13 cellular contexts compared by ENCODE assay signal in genomic region chr2:234453216-234453615, GRCh38. TPM values are rescaled to one million over a fixed set of nuclear protein-coding genes. Genes with fewer than 3 reads are reported as not detected.
DNase-seq lines count a peak whose midpoint lies in the region; ATAC-seq and TF ChIP-seq lines count a peak whose summit lies in the region.
"Had no signal": no experiment of that assay in that cellular context is flagged by ENCODE, and none has a peak within 500 bp of the region (broad histone marks: within the 10 kb centered on the region; RNA-seq: fewer than 3 reads in every experiment).

No MANE protein-coding gene starts in this region.

- H3K27ac ChIP-seq in ascending aorta (no peak overlapping the region), endodermal cell (ENCODE audit: low read depth, low read length) (no peak overlapping the region)
- H3K27ac ChIP-seq: coronary artery, suprapubic skin had no signal

- intact Hi-C loops in ascending aorta (cut with DNase I) = no loop called here

- H3K9me3 ChIP-seq in ascending aorta (no peaks in the 10 kb centered on the region), endodermal cell (ENCODE audit: control insufficient read depth, low read length) (peaks cover 4% of the 10 kb centered on the region)

- TF ChIP-seq CTCF in ascending aorta (IDR thresholded peaks at IDR 0.05) (no peak), endodermal cell (conservative IDR thresholded peaks at IDR 0.05) (no peak)

- H3K27me3 ChIP-seq in ascending aorta (no peaks in the 10 kb centered on the region), endodermal cell (ENCODE audit: control insufficient read depth, insufficient read depth, low read length, poor library complexity, severe bottlenecking) (no peaks in the 10 kb centered on the region)
- H3K27me3 ChIP-seq: suprapubic skin had no signal

- H3K27ac Mint-ChIP-seq in IgD-negative memory B cell (peak overlapping the region; percentile 9 to 78 (median 74)), endodermal cell (no peak overlapping the region)
- H3K27ac Mint-ChIP-seq in central memory CD8-positive, alpha-beta T cell (ENCODE audit: low read depth) = peak overlapping the region; percentile 92

- H3K36me3 Mint-ChIP-seq in IgD-negative memory B cell = peaks cover 6% of the 10 kb centered on the region
- peaks cover 23% of the 10 kb centered on the region for H3K36me3 Mint-ChIP-seq in central memory CD8-positive, alpha-beta T cell (ENCODE audit: insufficient read depth)
- H3K36me3 Mint-ChIP-seq in endodermal cell (ENCODE audit: low read depth) = peaks cover 2% of the 10 kb centered on the region
- H3K36me3 Mint-ChIP-seq: CD14-positive monocyte had no signal

- peak overlapping the region in 2 of 4 donors; percentile 63 to 68 for H3K4me3 Mint-ChIP-seq in IgD-negative memory B cell
- peak overlapping the region; percentile 62 for H3K4me3 Mint-ChIP-seq in central memory CD8-positive, alpha-beta T cell
- no peak overlapping the region for H3K4me3 Mint-ChIP-seq in endodermal cell
- H3K4me3 Mint-ChIP-seq: CD14-positive monocyte had no signal

- H3K4me1 ChIP-seq in ascending aorta = no peaks in the 10 kb centered on the region
- peaks cover 2% of the 10 kb centered on the region for H3K4me1 ChIP-seq in endodermal cell (ENCODE audit: control insufficient read depth, insufficient read depth, low read length)

- no peak for ATAC-seq in central memory CD8-positive, alpha-beta T cell (replicated peaks; ENCODE audit: extremely low read depth, poor library complexity, severe bottlenecking)
- ATAC-seq in HG03025 (IDR thresholded peaks at IDR 0.05; ENCODE audit: low FRiP score, unreplicated experiment) = no peak

- H3K36me3 ChIP-seq in ascending aorta = no peaks in the 10 kb centered on the region
- H3K36me3 ChIP-seq in endodermal cell (ENCODE audit: control insufficient read depth, insufficient read depth, low read length) = no peaks in the 10 kb centered on the region
- H3K36me3 ChIP-seq: suprapubic skin had no signal

- 94 to 96% methylated on average over 2 to 5 of the region's 5 CpGs for WGBS in endodermal cell (ENCODE audit: insufficient coverage in 1 of 2, insufficient read length in 1 of 2), 2 experiments

- peaks cover 0 to 2% (median 0%) of the 10 kb centered on the region in 3 donors for H3K9me3 Mint-ChIP-seq in IgD-negative memory B cell
- H3K9me3 Mint-ChIP-seq in central memory CD8-positive, alpha-beta T cell = no peaks in the 10 kb centered on the region
- H3K9me3 Mint-ChIP-seq in endodermal cell = peaks cover 11% of the 10 kb centered on the region

- no peak overlapping the region for H3K9ac ChIP-seq in endodermal cell (ENCODE audit: extremely low read depth, low read length, poor library complexity, severe bottlenecking)

- H3K27me3 Mint-ChIP-seq in IgD-negative memory B cell (peaks cover 6% of the 10 kb centered on the region), endodermal cell (ENCODE audit: insufficient read depth) (no peaks in the 10 kb centered on the region)
- no peaks in the 10 kb centered on the region for H3K27me3 Mint-ChIP-seq in central memory CD8-positive, alpha-beta T cell

- H3K4me3 ChIP-seq in ascending aorta = no peak overlapping the region
- no peak overlapping the region for H3K4me3 ChIP-seq in endodermal cell (ENCODE audit: low read length)
- H3K4me3 ChIP-seq: coronary artery, suprapubic skin had no signal

- DNase-seq in activated CD4-positive, alpha-beta T cell treated with anti-CD3 and anti-CD28 coated beads for 48 hours = peak; percentile 55
- DNase-seq in central memory CD8-positive, alpha-beta T cell (ENCODE audit: low spot score in 2 of 2) = no peak
- DNase-seq in putamen (ENCODE audit: low spot score) (peak; percentile 7), ascending aorta (ENCODE audit: low spot score in 2 of 2) (no peak), endodermal cell (no peak)
- DNase-seq: H7, NCI-H1105 treated with DMSO at 0.1 percent for 48 hours, NCI-H446 had no signal

- H3K4me1 Mint-ChIP-seq in IgD-negative memory B cell (peaks cover 29 to 39% (median 29%) of the 10 kb centered on the region in 3 donors), endodermal cell (peaks cover 34% of the 10 kb centered on the region)
- H3K4me1 Mint-ChIP-seq in central memory CD8-positive, alpha-beta T cell = peaks cover 55% of the 10 kb centered on the region
- H3K4me1 Mint-ChIP-seq: CD14-positive monocyte had no signal

RNA-seq across cellular contexts. Expression of gene ARL4C, which starts 43.7 kb away (rescaled TPM):
- polyA plus RNA-seq in IgD-negative memory B cell = 20.6 TPM
- 18.8 TPM for total RNA-seq in ascending aorta
- total RNA-seq in endodermal cell = 10 to 100 TPM in 1 of 2 donors, 1 to 10 TPM in 1; 9.3 to 21.7 TPM
- 74.9 TPM for polyA plus RNA-seq in endodermal cell (2013, experiment 1 of 2)
- polyA plus RNA-seq in endodermal cell (2013, experiment 2 of 2) = 65.4 TPM

Comparison
In these comparisons a context has a peak if more than half of its experiments do, and no peak if none do; other contexts are left out.
1. DNase-seq: peak in activated CD4-positive, alpha-beta T cell treated with anti-CD3 and anti-CD28 coated beads for 48 hours (single experiment) and putamen (single experiment); none in central memory CD8-positive, alpha-beta T cell (0 of 2), ascending aorta (0 of 2) and endodermal cell (single experiment).